ENCODE assay signal across 18 cellular contexts in the genomic region with DNA sequence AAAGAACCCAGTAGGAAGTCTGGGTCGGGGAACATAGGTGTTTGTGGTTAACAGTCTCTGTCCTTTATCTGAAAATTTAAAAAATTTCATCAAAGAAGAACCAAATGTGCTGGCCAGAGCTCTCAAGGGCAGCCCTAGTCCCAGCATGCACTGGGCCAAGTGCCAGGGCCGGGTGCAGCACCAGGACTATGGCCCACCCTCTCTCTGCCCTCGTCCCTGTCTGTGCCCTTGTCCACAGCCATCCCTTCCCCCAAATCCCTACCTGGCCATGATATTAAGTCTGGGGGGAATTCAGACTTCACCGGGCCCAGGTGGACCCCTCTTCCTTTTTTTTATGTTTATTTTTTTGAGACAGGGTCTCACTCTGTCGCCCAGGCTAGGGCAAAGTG. TPM values are rescaled to one million over a fixed set of nuclear protein-coding genes. Genes with fewer than 3 reads are reported as not detected.
A peak's percentile ranks its signal among the peaks of the same experiment; 100 is the strongest.
DNase-seq lines count a peak whose midpoint lies in the region; ATAC-seq, FAIRE-seq and TF ChIP-seq lines count a peak whose summit lies in the region.
"Had no signal": no experiment of that assay in that cellular context is flagged by ENCODE, and none has a peak within 500 bp of the region (broad histone marks: within the 10 kb centered on the region; RNA-seq: fewer than 3 reads in every experiment).

No MANE protein-coding gene starts in this region.

- no peak for TF ChIP-seq POLR2A in stomach (IDR thresholded peaks at IDR 0.05)

- H3K9me3 ChIP-seq in stomach (no peaks in the 10 kb centered on the region), small intestine (ENCODE audit: control insufficient read depth, low read depth) (no peaks in the 10 kb centered on the region)
- H3K9me3 ChIP-seq: prostate gland had no signal

- POLR2A ChIA-PET in T-cell (lab: Charles Lee) = no interaction called here

- H3K9me3 Mint-ChIP-seq in T-cell = no peaks in the 10 kb centered on the region
- H3K9me3 Mint-ChIP-seq: CD4-positive, CD25-positive, alpha-beta regulatory T cell had no signal

- peaks cover 21 to 29% (median 25%) of the 10 kb centered on the region in 3 donors for H3K4me1 Mint-ChIP-seq in T-cell

- DNase-seq in T-cell (no peak), left lobe of liver (ENCODE audit: low spot score) (no peak), stomach (no peak), retina (no peak), small intestine (no peak), DMS79 (lab: John Stamatoyannopoulos, UW) (no peak)
- DNase-seq in activated naive CD4-positive, alpha-beta T cell treated with Interleukin-2 at 50 U/mL for 16 hours = no peak
- DNase-seq: activated CD4-positive, alpha-beta T cell treated with anti-CD3 and anti-CD28 coated beads, Interleukin-2, amount 50 U/mL, for 4 hours; activated effector memory CD4-positive, alpha-beta T cell treated with Interleukin-2 at 50 U/mL for 16 hours; brain microvascular endothelial cell; CD4-positive, CD25-positive, alpha-beta regulatory T cell; NCI-H146; T1000 had no signal

- CTCF ChIA-PET in T-cell (lab: Charles Lee) = no interaction called here

- intact Hi-C loops in stomach (cut with DNase I; ENCODE audit: low total_unique reads) = no loop called here

- no peaks in the 10 kb centered on the region for H3K27me3 Mint-ChIP-seq in T-cell
- H3K27me3 Mint-ChIP-seq: CD4-positive, CD25-positive, alpha-beta regulatory T cell had no signal

- no peak overlapping the region for H3K4me3 Mint-ChIP-seq in T-cell
- H3K4me3 Mint-ChIP-seq: CD4-positive, CD25-positive, alpha-beta regulatory T cell had no signal

- 78 to 92% (median 83%) methylated on average over 4 to 5 of the region's 5 CpGs for WGBS in stomach, 5 donors
- WGBS in small intestine, 3 donors = 79 to 87% (median 84%) methylated on average over 5 of the region's 5 CpGs

- no peak for FAIRE-seq in small intestine (lab: Jason Lieb, UNC)
- FAIRE-seq: GM12892, K562, RCC 7860 had no signal

- peak overlapping the region; percentile 16 to 27 for H3K27ac Mint-ChIP-seq in T-cell

- H3K27ac ChIP-seq in stomach = peak overlapping the region in 3 of 5 donors; percentile 9 to 57 (median 49)
- H3K27ac ChIP-seq in small intestine (ENCODE audit: low read depth in 1 of 2, low read length in 1 of 2) = peak overlapping the region in 1 of 2 donors; percentile 75
- H3K27ac ChIP-seq: brain microvascular endothelial cell, prostate gland had no signal

- peaks cover 0 to 7% (median 0%) of the 10 kb centered on the region in 4 donors for H3K36me3 ChIP-seq in stomach
- no peaks in the 10 kb centered on the region for H3K36me3 ChIP-seq in small intestine (ENCODE audit: control insufficient read depth in 2 of 2, insufficient read depth in 2 of 2, low read length in 2 of 2)
- H3K36me3 ChIP-seq: brain microvascular endothelial cell, prostate gland had no signal

- no peak for TF ChIP-seq EP300 in stomach (IDR thresholded peaks at IDR 0.05)

- H3K27me3 ChIP-seq in stomach (no peaks in the 10 kb centered on the region), small intestine (ENCODE audit: control insufficient read depth in 2 of 2, insufficient read depth in 2 of 2, low read length in 2 of 2) (no peaks in the 10 kb centered on the region)
- H3K27me3 ChIP-seq: brain microvascular endothelial cell had no signal

- H3K4me3 ChIP-seq in stomach = no peak overlapping the region
- H3K4me3 ChIP-seq in small intestine (ENCODE audit: low read depth in 1 of 2, low read length in 2 of 2) = no peak overlapping the region
- H3K4me3 ChIP-seq: K562, prostate gland had no signal

- ATAC-seq in HG02759 (IDR thresholded peaks at IDR 0.05; ENCODE audit: unreplicated experiment) (peak; percentile 28), T-cell (replicated peaks in 1 of 4) (no peak), left lobe of liver (peak; percentile 24)

- no peak for TF ChIP-seq CTCF in stomach (IDR thresholded peaks at IDR 0.05)

- peaks cover 16% of the 10 kb centered on the region for H3K36me3 Mint-ChIP-seq in T-cell

- H3K4me1 ChIP-seq in stomach = no peaks in the 10 kb centered on the region
- no peaks in the 10 kb centered on the region for H3K4me1 ChIP-seq in small intestine (ENCODE audit: control insufficient read depth in 2 of 2, insufficient read depth in 1 of 2, low read depth in 1 of 2, low read length in 1 of 2)
- H3K4me1 ChIP-seq: prostate gland had no signal

RNA-seq across cellular contexts. Expression of a gene that starts 14.3 kb away (rescaled TPM):
- 100 to 1,000 TPM; 329 to 974 (median 377) TPM for total RNA-seq in T-cell
- total RNA-seq in left lobe of liver = 60.6 TPM
- total RNA-seq in stomach = 100 to 1,000 TPM in 3 of 5 donors, 10 to 100 TPM in 2; 49.1 to 189 (median 109) TPM
- polyA plus RNA-seq in stomach = 10 to 100 TPM; 43.7 to 89.2 (median 44.0) TPM
- 10 to 100 TPM; 62.1 to 98.9 (median 98.8) TPM for polyA plus RNA-seq in small intestine

Comparison
In these comparisons a context has a peak if more than half of its experiments do, and no peak if none do; other contexts are left out.
1. ATAC-seq: peak in HG02759 (single experiment) and left lobe of liver (single experiment); none in T-cell (0 of 4).